ENCODE assay signal across 18 cellular contexts in the genomic region with DNA sequence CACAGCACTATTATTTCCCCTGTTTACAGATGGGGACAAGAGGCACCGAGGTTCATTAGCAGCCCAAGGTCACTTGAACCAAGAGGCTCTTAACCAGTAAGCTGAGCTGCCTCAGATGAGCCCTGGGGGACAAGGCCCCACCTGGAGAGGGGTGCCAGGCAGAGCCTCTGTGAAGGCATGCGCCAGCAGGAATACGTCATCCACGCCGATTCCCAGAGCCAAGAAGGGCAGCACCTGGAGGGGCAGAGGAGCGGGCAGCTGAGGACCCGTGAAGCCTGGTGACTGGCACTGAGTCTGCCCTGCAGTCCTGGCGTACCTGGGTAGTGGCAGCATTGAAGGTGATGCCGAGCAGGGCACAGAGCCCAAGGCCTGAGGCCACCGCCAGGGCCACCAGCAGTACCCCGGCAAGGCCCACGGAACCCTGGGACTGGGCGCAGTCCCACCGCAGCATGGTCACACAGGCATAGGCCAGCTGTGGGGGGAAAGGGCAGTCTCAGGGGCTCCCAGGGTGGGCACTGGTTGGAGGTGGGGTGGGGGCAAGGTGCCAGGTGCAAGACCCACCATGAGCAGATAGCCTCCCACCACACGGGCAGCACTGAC. TPM values are rescaled to one million over a fixed set of nuclear protein-coding genes. Genes with fewer than 3 reads are reported as not detected.
DNase-seq lines count a peak whose midpoint lies in the region; ATAC-seq, FAIRE-seq and TF ChIP-seq lines count a peak whose summit lies in the region.
"Had no signal": no experiment of that assay in that cellular context is flagged by ENCODE, and none has a peak within 500 bp of the region (broad histone marks: within the 10 kb centered on the region; RNA-seq: fewer than 3 reads in every experiment).

No MANE protein-coding gene starts in this region.

- no peak overlapping the region for H3K4me2 ChIP-seq in HepG2 (ENCODE audit: low read depth, low read length)

- H3K9me3 Mint-ChIP-seq in chondrocyte (ENCODE audit: low read depth): no peaks in the 10 kb centered on the region
- H3K9me3 Mint-ChIP-seq: CD4-positive, alpha-beta T cell had no signal

- TF ChIP-seq RAD21 in HepG2 (CRISPR knock-in tag; IDR thresholded peaks at IDR 0.05): no peak

- TF ChIP-seq EP300 in HepG2 (IDR thresholded peaks at IDR 0.05; ENCODE audit: low read depth in 2 of 2, low read length in 2 of 2) (no peak), HepG2 (CRISPR knock-in tag; IDR thresholded peaks at IDR 0.05; ENCODE audit: borderline replicate concordance) (no peak)

- H3K36me3 ChIP-seq in H7 (replicated peaks; ENCODE audit: control insufficient read depth, insufficient read depth, low read length): no peaks in the 10 kb centered on the region
- H3K36me3 ChIP-seq in HepG2 (replicated peaks in 1 of 2; ENCODE audit: control insufficient read depth in 1 of 2, insufficient read depth in 2 of 2, low read length in 2 of 2): no peaks in the 10 kb centered on the region

- CTCF ChIA-PET in HepG2 (lab: Yijun Ruan, JAX; ENCODE audit: low intra/inter-chr PET ratio, low total read pairs): no interaction called here

- no peak for TF ChIP-seq POLR2A in HepG2 (IDR thresholded peaks at IDR 0.05; ENCODE audit: insufficient read depth in 1 of 2, low read depth in 2 of 2, low read length in 2 of 2)

- no peaks in the 10 kb centered on the region for H3K9me3 ChIP-seq in HepG2 (ENCODE audit: low read length)

- H3K27me3 ChIP-seq in H7 (ENCODE audit: control insufficient read depth, insufficient read depth, low read length) (no peaks in the 10 kb centered on the region), HepG2 (ENCODE audit: control insufficient read depth in 1 of 2, insufficient read depth in 2 of 2, low read length in 2 of 2) (peaks cover 0 to 16% of the 10 kb centered on the region in 2 experiments; a peak in 1 of 5 replicates)

- FAIRE-seq in HepG2 (lab: Jason Lieb, UNC): no peak
- FAIRE-seq: A204.1, G401.6, GM12892, GM19239, H54 had no signal

- no peak overlapping the region for H2AFZ ChIP-seq in HepG2 (ENCODE audit: low read length)

- WGBS in HepG2 (ENCODE audit: low lambda C conversion rate): 83% methylated on average over 1 of the region's 15 CpGs

- H3K4me1 Mint-ChIP-seq in chondrocyte (ENCODE audit: low read depth): no peaks in the 10 kb centered on the region

- H3K4me3 Mint-ChIP-seq in chondrocyte (ENCODE audit: unreplicated experiment): no peak overlapping the region
- H3K4me3 Mint-ChIP-seq: B cell; CD4-positive, alpha-beta T cell had no signal

- no peaks in the 10 kb centered on the region for H3K36me3 Mint-ChIP-seq in chondrocyte (ENCODE audit: low read depth)

- H3K27me3 Mint-ChIP-seq in chondrocyte (ENCODE audit: low read depth): no peaks in the 10 kb centered on the region
- H3K27me3 Mint-ChIP-seq: B cell; CD4-positive, alpha-beta T cell had no signal

- no peaks in the 10 kb centered on the region for H3K79me2 ChIP-seq in HepG2 (ENCODE audit: insufficient read depth, low read length)

- intact Hi-C loops in HepG2 (cut with micrococcal nuclease; ENCODE audit: unreplicated experiment): loop anchor here (10.0 kb wide), 1 partner anchor 476 kb away; no protein-coding TSS in a partner anchor
- intact Hi-C loops in posterior vena cava (cut with DNase I): no loop called here

- H3K4me3 ChIP-seq in H7 (ENCODE audit: insufficient read depth, low read depth, low read length) (no peak overlapping the region), HepG2 (replicated peaks in 1 of 3; ENCODE audit: insufficient read depth in 1 of 3, low read depth in 2 of 3, low read length in 3 of 3) (no peak overlapping the region)

- ATAC-seq in HepG2 (no peak), GM19324 (IDR thresholded peaks at IDR 0.05; ENCODE audit: low FRiP score, unreplicated experiment) (no peak)

- H3K27ac Mint-ChIP-seq in chondrocyte (ENCODE audit: unreplicated experiment): no peak overlapping the region
- H3K27ac Mint-ChIP-seq: B cell; CD4-positive, alpha-beta T cell had no signal

- POLR2A ChIA-PET in HepG2 (lab: Yijun Ruan, JAX): interaction anchor here (3.6 to 4.5 kb wide), 2 partner anchors 8 to 20 kb away, joined by 28 to 51 read pairs; a partner anchor contains a TSS

- H3K4me1 ChIP-seq in HepG2 (ENCODE audit: insufficient read depth, low read length): peaks cover 69% of the 10 kb centered on the region

- H3K9ac ChIP-seq in HepG2 (ENCODE audit: insufficient read depth, low read depth, low read length): no peak overlapping the region

- BruUV-seq in HepG2 (replicated peaks; lab: Mats Ljungman, UMichigan): no TSS peak

- H3K27ac ChIP-seq in HepG2 (ENCODE audit: extremely low read length, insufficient read depth, low read length): no peak overlapping the region

- no peak for TF ChIP-seq CTCF in chondrocyte (IDR thresholded peaks at IDR 0.05)
- no peak for TF ChIP-seq CTCF in HepG2 (CRISPR knock-in tag; IDR thresholded peaks at IDR 0.05)

- peak; percentile 25 for DNase-seq in H7
- DNase-seq in chondrocyte (ENCODE audit: low spot score): peak; percentile 93
- DNase-seq in HepG2 (ENCODE audit: low spot score): no peak
- DNase-seq in posterior vena cava (ENCODE audit: low spot score): peak; percentile 78
- DNase-seq in G401 (ENCODE audit: low spot score): no peak
- no peak for DNase-seq in GDM1 (lab: John Stamatoyannopoulos, UW)
- DNase-seq: C1 segment of cervical spinal cord; Calu3; CD4-positive, alpha-beta T cell; DMS79 had no signal

- H4K20me1 ChIP-seq in HepG2 (ENCODE audit: insufficient read depth, low read length): no peaks in the 10 kb centered on the region

- in situ Hi-C loops in HepG2 (cut with HindIII; ENCODE audit: extremely low pct_ligation_motif_present, low pct_unique_long_range_greater_than_20kb) (loop anchor here (5.0 to 25.0 kb wide), 2 partner anchors 37 to 183 kb away; a partner anchor contains a TSS), G401 (cut with HindIII; ENCODE audit: low sequenced_read_pairs) (no loop called here)

RNA-seq across cellular contexts. Expression of a gene that starts 14.1 kb away (rescaled TPM):
- total RNA-seq in H7 (2014; rRNA removed; shearing (Covaris generic)): 0.18 and 0.42 TPM in 2 replicates
- total RNA-seq in chondrocyte: 1.3 to 2.0 TPM (median 1.3 TPM) in 3 replicates
- 0.18 and 0.60 TPM in 2 replicates for total RNA-seq in HepG2 (2016; rRNA removed; fragmentation: Illumina TruSeq; extraction: Trizol)
- total RNA-seq in HepG2 (2016; cell fraction: cytosol; rRNA removed; fragmentation: Illumina TruSeq; extraction: Trizol; ENCODE audit: low read depth): 1.0 and 1.3 TPM in 2 replicates
- total RNA-seq in HepG2 (2016; cell fraction: insoluble cytoplasmic fraction; rRNA removed; fragmentation: Illumina TruSeq; extraction: Trizol): 0.36 and 0.52 TPM in 2 replicates
- total RNA-seq in HepG2 (2016; cell fraction: membrane; rRNA removed; fragmentation: Illumina TruSeq; extraction: Trizol): 0.45 and 0.46 TPM in 2 replicates
- total RNA-seq in HepG2 (2016; cell fraction: nucleus; rRNA removed; fragmentation: Illumina TruSeq; extraction: Trizol): 1.3 and 2.2 TPM in 2 replicates
- polyA plus RNA-seq in HepG2 (2011; rRNA removed): 1.5 and 1.7 TPM in 2 replicates
- 0.90 and 1.3 TPM in 2 replicates for polyA plus RNA-seq in HepG2 (2011; cell fraction: cytosol; rRNA removed)
- polyA plus RNA-seq in HepG2 (2011; cell fraction: nucleus; rRNA removed): 5.9 and 6.6 TPM in 2 replicates
- 1.0 and 1.1 TPM in 2 replicates for polyA plus RNA-seq in HepG2 (2012)
- polyA plus RNA-seq in HepG2 (2016; cell fraction: cytosol; fragmentation: Illumina TruSeq; extraction: Trizol; ENCODE audit: low read depth): 0.27 and 0.43 TPM in 2 replicates
- 0.28 and 0.33 TPM in 2 replicates for polyA plus RNA-seq in HepG2 (2016; cell fraction: insoluble cytoplasmic fraction; fragmentation: Illumina TruSeq; extraction: Trizol; ENCODE audit: low read depth)
- polyA plus RNA-seq in HepG2 (2016; cell fraction: membrane; fragmentation: Illumina TruSeq; extraction: Trizol; ENCODE audit: low read depth): 0.42 and 0.57 TPM in 2 replicates
- polyA plus RNA-seq in HepG2 (2016; cell fraction: nucleus; fragmentation: Illumina TruSeq; extraction: Trizol; ENCODE audit: insufficient read depth, low read depth): 2.9 and 3.2 TPM in 2 replicates
- 0.26 and 1.5 TPM in 2 replicates for polyA minus RNA-seq in HepG2 (2011; rRNA and poly(A)+ RNA removed; ENCODE audit: low replicate concordance)
- 2.2 and 2.5 TPM in 2 replicates for polyA minus RNA-seq in HepG2 (2011; cell fraction: cytosol; rRNA and poly(A)+ RNA removed)
- 1.2 and 1.3 TPM in 2 replicates for polyA minus RNA-seq in HepG2 (2011; cell fraction: nucleus; rRNA and poly(A)+ RNA removed)
- 1 to 10 TPM; 1.6 to 2.1 TPM for total RNA-seq in posterior vena cava
- total RNA-seq in G401 (2014; rRNA removed; shearing (Covaris generic)): 0.18 and 0.27 TPM in 2 replicates
- total RNA-seq: HT1080 had no signal

RNA-seq across cellular contexts. Expression of a gene that starts 20.6 kb away (rescaled TPM):
- 0.78 and 1.4 TPM in 2 replicates for total RNA-seq in H7 (2014; rRNA removed; shearing (Covaris generic))
- total RNA-seq in chondrocyte (43.4 to 46.5 TPM (median 44.1 TPM) in 3 replicates), HepG2 (2016; rRNA removed; fragmentation: Illumina TruSeq; extraction: Trizol) (1.0 and 2.7 TPM in 2 replicates), posterior vena cava (10 to 100 TPM; 13.5 to 22.2 TPM)
- total RNA-seq in HepG2 (2016; cell fraction: cytosol; rRNA removed; fragmentation: Illumina TruSeq; extraction: Trizol; ENCODE audit: low read depth): 0.51 and 0.97 TPM in 2 replicates
- total RNA-seq in HepG2 (2016; cell fraction: insoluble cytoplasmic fraction; rRNA removed; fragmentation: Illumina TruSeq; extraction: Trizol): 0.62 and 3.0 TPM in 2 replicates
- 0.87 and 1.1 TPM in 2 replicates for total RNA-seq in HepG2 (2016; cell fraction: membrane; rRNA removed; fragmentation: Illumina TruSeq; extraction: Trizol)
- 3.1 and 5.3 TPM in 2 replicates for total RNA-seq in HepG2 (2016; cell fraction: nucleus; rRNA removed; fragmentation: Illumina TruSeq; extraction: Trizol)
- polyA plus RNA-seq in HepG2 (2011; rRNA removed): 6.7 and 8.8 TPM in 2 replicates
- 1.8 and 2.0 TPM in 2 replicates for polyA plus RNA-seq in HepG2 (2011; cell fraction: cytosol; rRNA removed)
- polyA plus RNA-seq in HepG2 (2011; cell fraction: nucleus; rRNA removed): 38.3 and 42.2 TPM in 2 replicates
- polyA plus RNA-seq in HepG2 (2012): 2.6 and 2.7 TPM in 2 replicates
- 0.37 and 0.49 TPM in 2 replicates for polyA plus RNA-seq in HepG2 (2016; cell fraction: cytosol; fragmentation: Illumina TruSeq; extraction: Trizol; ENCODE audit: low read depth)
- 0.70 and 1.9 TPM in 2 replicates for polyA plus RNA-seq in HepG2 (2016; cell fraction: insoluble cytoplasmic fraction; fragmentation: Illumina TruSeq; extraction: Trizol; ENCODE audit: low read depth)
- 0.30 and 0.79 TPM in 2 replicates for polyA plus RNA-seq in HepG2 (2016; cell fraction: membrane; fragmentation: Illumina TruSeq; extraction: Trizol; ENCODE audit: low read depth)
- polyA plus RNA-seq in HepG2 (2016; cell fraction: nucleus; fragmentation: Illumina TruSeq; extraction: Trizol; ENCODE audit: insufficient read depth, low read depth): 10.8 and 15.7 TPM in 2 replicates
- polyA minus RNA-seq in HepG2 (2011; rRNA and poly(A)+ RNA removed; ENCODE audit: low replicate concordance): 1.2 and 11.3 TPM in 2 replicates
- 1.8 and 2.0 TPM in 2 replicates for polyA minus RNA-seq in HepG2 (2011; cell fraction: cytosol; rRNA and poly(A)+ RNA removed)
- 12.0 and 16.5 TPM in 2 replicates for polyA minus RNA-seq in HepG2 (2011; cell fraction: nucleus; rRNA and poly(A)+ RNA removed)
- total RNA-seq in G401 (2014; rRNA removed; shearing (Covaris generic)): 1.1 and 1.3 TPM in 2 replicates

RNA-seq across cellular contexts. Expression of a gene that starts 21.8 kb away (rescaled TPM):
- total RNA-seq in H7 (2014; rRNA removed; shearing (Covaris generic)): 1.00 TPM in 1 of 2 replicates, not detected in the other
- total RNA-seq in chondrocyte (not detected in 3 replicates), HepG2 (2016; rRNA removed; fragmentation: Illumina TruSeq; extraction: Trizol) (0.77 TPM in 1 of 2 replicates, not detected in the other), posterior vena cava (not detected)
- 0.91 and 2.1 TPM in 2 replicates for total RNA-seq in HepG2 (2016; cell fraction: cytosol; rRNA removed; fragmentation: Illumina TruSeq; extraction: Trizol; ENCODE audit: low read depth)
- 0.93 TPM in 1 of 2 replicates, not detected in the other for total RNA-seq in HepG2 (2016; cell fraction: insoluble cytoplasmic fraction; rRNA removed; fragmentation: Illumina TruSeq; extraction: Trizol)
- 2.0 and 2.1 TPM in 2 replicates for total RNA-seq in HepG2 (2016; cell fraction: membrane; rRNA removed; fragmentation: Illumina TruSeq; extraction: Trizol)
- total RNA-seq in HepG2 (2016; cell fraction: nucleus; rRNA removed; fragmentation: Illumina TruSeq; extraction: Trizol): 0.91 and 2.1 TPM in 2 replicates
- not detected in 2 replicates for polyA plus RNA-seq in HepG2 (2011; rRNA removed)
- 0.25 TPM in 1 of 2 replicates, not detected in the other for polyA plus RNA-seq in HepG2 (2011; cell fraction: cytosol; rRNA removed)
- polyA plus RNA-seq in HepG2 (2011; cell fraction: nucleus; rRNA removed): 0.55 and 1.4 TPM in 2 replicates
- not detected in 2 replicates for polyA plus RNA-seq in HepG2 (2012)
- polyA plus RNA-seq in HepG2 (2016; cell fraction: cytosol; fragmentation: Illumina TruSeq; extraction: Trizol; ENCODE audit: low read depth): not detected in 2 replicates
- polyA plus RNA-seq in HepG2 (2016; cell fraction: insoluble cytoplasmic fraction; fragmentation: Illumina TruSeq; extraction: Trizol; ENCODE audit: low read depth): not detected in 2 replicates
- polyA plus RNA-seq in HepG2 (2016; cell fraction: membrane; fragmentation: Illumina TruSeq; extraction: Trizol; ENCODE audit: low read depth): not detected in 2 replicates
- polyA plus RNA-seq in HepG2 (2016; cell fraction: nucleus; fragmentation: Illumina TruSeq; extraction: Trizol; ENCODE audit: insufficient read depth, low read depth): not detected in 2 replicates
- 3.7 TPM in 1 of 2 replicates, not detected in the other for polyA minus RNA-seq in HepG2 (2011; rRNA and poly(A)+ RNA removed; ENCODE audit: low replicate concordance)
- polyA minus RNA-seq in HepG2 (2011; cell fraction: cytosol; rRNA and poly(A)+ RNA removed): 0.88 TPM in 1 of 2 replicates, not detected in the other
- 3.4 and 10.9 TPM in 2 replicates for polyA minus RNA-seq in HepG2 (2011; cell fraction: nucleus; rRNA and poly(A)+ RNA removed)
- total RNA-seq in G401 (2014; rRNA removed; shearing (Covaris generic)): 2.9 and 14.6 TPM in 2 replicates
- total RNA-seq: HT1080 had no signal

RNA-seq across cellular contexts. Expression of a gene that starts 28.8 kb away (rescaled TPM):
- 4.9 and 10.1 TPM in 2 replicates for total RNA-seq in H7 (2014; rRNA removed; shearing (Covaris generic))
- total RNA-seq in chondrocyte: 24.2 to 30.0 TPM (median 29.0 TPM) in 3 replicates
- 4.5 and 9.8 TPM in 2 replicates for total RNA-seq in HepG2 (2016; rRNA removed; fragmentation: Illumina TruSeq; extraction: Trizol)
- 10.4 and 10.6 TPM in 2 replicates for total RNA-seq in HepG2 (2016; cell fraction: cytosol; rRNA removed; fragmentation: Illumina TruSeq; extraction: Trizol; ENCODE audit: low read depth)
- 3.0 and 11.4 TPM in 2 replicates for total RNA-seq in HepG2 (2016; cell fraction: insoluble cytoplasmic fraction; rRNA removed; fragmentation: Illumina TruSeq; extraction: Trizol)
- total RNA-seq in HepG2 (2016; cell fraction: membrane; rRNA removed; fragmentation: Illumina TruSeq; extraction: Trizol): 7.7 and 8.3 TPM in 2 replicates
- 14.5 and 18.3 TPM in 2 replicates for total RNA-seq in HepG2 (2016; cell fraction: nucleus; rRNA removed; fragmentation: Illumina TruSeq; extraction: Trizol)
- 16.9 and 23.4 TPM in 2 replicates for polyA plus RNA-seq in HepG2 (2011; rRNA removed)
- 7.7 and 8.3 TPM in 2 replicates for polyA plus RNA-seq in HepG2 (2011; cell fraction: cytosol; rRNA removed)
- 101 and 106 TPM in 2 replicates for polyA plus RNA-seq in HepG2 (2011; cell fraction: nucleus; rRNA removed)
- polyA plus RNA-seq in HepG2 (2012): 4.3 and 8.5 TPM in 2 replicates
- 2.2 and 2.4 TPM in 2 replicates for polyA plus RNA-seq in HepG2 (2016; cell fraction: cytosol; fragmentation: Illumina TruSeq; extraction: Trizol; ENCODE audit: low read depth)
- 5.2 and 6.6 TPM in 2 replicates for polyA plus RNA-seq in HepG2 (2016; cell fraction: insoluble cytoplasmic fraction; fragmentation: Illumina TruSeq; extraction: Trizol; ENCODE audit: low read depth)
- polyA plus RNA-seq in HepG2 (2016; cell fraction: membrane; fragmentation: Illumina TruSeq; extraction: Trizol; ENCODE audit: low read depth): 3.1 and 3.6 TPM in 2 replicates
- 41.8 and 43.4 TPM in 2 replicates for polyA plus RNA-seq in HepG2 (2016; cell fraction: nucleus; fragmentation: Illumina TruSeq; extraction: Trizol; ENCODE audit: insufficient read depth, low read depth)
- polyA minus RNA-seq in HepG2 (2011; rRNA and poly(A)+ RNA removed; ENCODE audit: low replicate concordance): 10.1 and 27.4 TPM in 2 replicates
- 5.1 and 11.4 TPM in 2 replicates for polyA minus RNA-seq in HepG2 (2011; cell fraction: cytosol; rRNA and poly(A)+ RNA removed)
- 37.5 and 48.6 TPM in 2 replicates for polyA minus RNA-seq in HepG2 (2011; cell fraction: nucleus; rRNA and poly(A)+ RNA removed)
- total RNA-seq in posterior vena cava: 10 to 100 TPM; 20.1 to 32.7 TPM
- 8.0 and 8.5 TPM in 2 replicates for total RNA-seq in G401 (2014; rRNA removed; shearing (Covaris generic))

RNA-seq across cellular contexts. Expression of a gene that starts 41.0 kb away (rescaled TPM):
- 0.80 and 1.4 TPM in 2 replicates for total RNA-seq in H7 (2014; rRNA removed; shearing (Covaris generic))
- total RNA-seq in chondrocyte: 0.19 to 0.37 TPM (median 0.33 TPM) in 3 replicates
- total RNA-seq in HepG2 (2016; rRNA removed; fragmentation: Illumina TruSeq; extraction: Trizol): 1.4 TPM in 2 replicates
- 0.40 and 0.62 TPM in 2 replicates for total RNA-seq in HepG2 (2016; cell fraction: cytosol; rRNA removed; fragmentation: Illumina TruSeq; extraction: Trizol; ENCODE audit: low read depth)
- 1.4 and 1.5 TPM in 2 replicates for total RNA-seq in HepG2 (2016; cell fraction: insoluble cytoplasmic fraction; rRNA removed; fragmentation: Illumina TruSeq; extraction: Trizol)
- 1.0 TPM in 2 replicates for total RNA-seq in HepG2 (2016; cell fraction: membrane; rRNA removed; fragmentation: Illumina TruSeq; extraction: Trizol)
- 0.63 and 1.2 TPM in 2 replicates for total RNA-seq in HepG2 (2016; cell fraction: nucleus; rRNA removed; fragmentation: Illumina TruSeq; extraction: Trizol)
- 0.71 and 0.77 TPM in 2 replicates for polyA plus RNA-seq in HepG2 (2011; rRNA removed)
- 0.91 and 1.0 TPM in 2 replicates for polyA plus RNA-seq in HepG2 (2011; cell fraction: cytosol; rRNA removed)
- polyA plus RNA-seq in HepG2 (2011; cell fraction: nucleus; rRNA removed): 0.93 and 1.1 TPM in 2 replicates
- 1.1 and 1.4 TPM in 2 replicates for polyA plus RNA-seq in HepG2 (2012)
- polyA plus RNA-seq in HepG2 (2016; cell fraction: cytosol; fragmentation: Illumina TruSeq; extraction: Trizol; ENCODE audit: low read depth): 0.60 and 0.74 TPM in 2 replicates
- polyA plus RNA-seq in HepG2 (2016; cell fraction: insoluble cytoplasmic fraction; fragmentation: Illumina TruSeq; extraction: Trizol; ENCODE audit: low read depth): 2.0 TPM in 2 replicates
- polyA plus RNA-seq in HepG2 (2016; cell fraction: membrane; fragmentation: Illumina TruSeq; extraction: Trizol; ENCODE audit: low read depth): 0.73 and 0.86 TPM in 2 replicates
- 1.5 and 1.8 TPM in 2 replicates for polyA plus RNA-seq in HepG2 (2016; cell fraction: nucleus; fragmentation: Illumina TruSeq; extraction: Trizol; ENCODE audit: insufficient read depth, low read depth)
- 0.26 and 0.35 TPM in 2 replicates for polyA minus RNA-seq in HepG2 (2011; rRNA and poly(A)+ RNA removed; ENCODE audit: low replicate concordance)
- 0.59 and 0.62 TPM in 2 replicates for polyA minus RNA-seq in HepG2 (2011; cell fraction: cytosol; rRNA and poly(A)+ RNA removed)
- polyA minus RNA-seq in HepG2 (2011; cell fraction: nucleus; rRNA and poly(A)+ RNA removed): 0.25 and 0.52 TPM in 2 replicates
- under 1 TPM; 0.37 to 0.38 TPM for total RNA-seq in posterior vena cava
- total RNA-seq in G401 (2014; rRNA removed; shearing (Covaris generic)): 2.2 and 2.3 TPM in 2 replicates
- total RNA-seq: HT1080 had no signal

Comparison
In these comparisons a context has a peak if more than half of its experiments do, and no peak if none do; other contexts are left out.
1. DNase-seq: peak in H7 (single experiment), chondrocyte (single experiment) and posterior vena cava (single experiment); none in HepG2 (single experiment), G401 (single experiment) and GDM1 (single experiment).